3 cellular contexts compared by ENCODE assay signal in the genomic region with DNA sequence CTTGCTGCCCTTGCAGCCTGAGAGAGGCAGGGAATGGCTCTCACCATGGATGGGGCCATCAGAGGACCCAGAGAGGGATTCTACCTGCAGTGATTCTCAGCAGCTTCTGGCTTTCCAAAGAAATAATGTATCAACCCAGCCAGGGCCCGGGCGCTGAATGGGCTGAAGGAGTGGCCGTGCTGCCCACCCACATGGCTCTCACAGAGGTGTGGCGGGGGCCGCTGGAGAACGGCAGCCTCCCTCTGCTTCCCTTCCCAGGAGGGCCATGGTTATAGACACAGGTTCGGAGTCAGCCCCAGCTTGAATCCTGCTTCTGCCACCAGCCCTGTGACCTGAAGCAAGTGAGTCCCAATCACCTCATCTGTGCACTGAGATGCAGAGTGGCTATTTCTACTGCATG.
"Had no signal": no experiment of that assay in that cellular context is flagged by ENCODE, and none has a peak within 500 bp of the region (broad histone marks: within the 10 kb centered on the region; RNA-seq: fewer than 3 reads in every experiment).

No MANE protein-coding gene starts in this region.

- H3K4me3 ChIP-seq: GM12878 had no signal

- DNase-seq: GDM1, GF-D8 had no signal

- ATAC-seq: GM12878 had no signal
